ENCODE assay signal across 1 cellular context in the genomic region with DNA sequence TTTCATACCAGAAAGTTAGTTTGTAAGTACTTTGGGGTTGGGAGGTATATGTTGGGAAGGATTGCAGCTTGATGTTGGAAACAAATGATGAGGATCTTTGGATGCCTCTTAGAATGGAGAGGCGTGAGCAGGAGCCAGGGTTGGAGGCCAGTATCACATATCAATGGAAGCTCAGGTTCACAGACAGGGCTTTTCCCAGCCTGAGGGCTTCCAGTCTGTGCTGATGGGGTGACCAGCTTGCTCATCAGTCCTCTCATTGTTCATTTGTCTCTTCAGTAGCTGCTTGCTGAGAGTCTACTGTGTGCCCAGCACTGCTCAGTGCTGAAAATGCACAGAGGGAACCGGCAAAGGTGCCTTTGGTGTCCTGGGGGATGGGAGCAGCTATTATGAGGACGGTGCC.
TF ChIP-seq lines count a peak whose summit lies in the region.

No MANE protein-coding gene starts in this region.

TF ChIP-seq in HepG2, 621 proteins besides CTCF, POLR2A, EP300 and RAD21:
- TF ChIP-seq, protein P1, sequence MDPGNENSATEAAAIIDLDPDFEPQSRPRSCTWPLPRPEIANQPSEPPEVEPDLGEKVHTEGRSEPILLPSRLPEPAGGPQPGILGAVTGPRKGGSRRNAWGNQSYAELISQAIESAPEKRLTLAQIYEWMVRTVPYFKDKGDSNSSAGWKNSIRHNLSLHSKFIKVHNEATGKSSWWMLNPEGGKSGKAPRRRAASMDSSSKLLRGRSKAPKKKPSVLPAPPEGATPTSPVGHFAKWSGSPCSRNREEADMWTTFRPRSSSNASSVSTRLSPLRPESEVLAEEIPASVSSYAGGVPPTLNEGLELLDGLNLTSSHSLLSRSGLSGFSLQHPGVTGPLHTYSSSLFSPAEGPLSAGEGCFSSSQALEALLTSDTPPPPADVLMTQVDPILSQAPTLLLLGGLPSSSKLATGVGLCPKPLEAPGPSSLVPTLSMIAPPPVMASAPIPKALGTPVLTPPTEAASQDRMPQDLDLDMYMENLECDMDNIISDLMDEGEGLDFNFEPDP (CRISPR knock-in tag; conservative IDR thresholded peaks at IDR 0.05): 0 out of 2 replicates have a peak, but pooled peaks have one; percentile 29
- TF ChIP-seq CHD2 (IDR thresholded peaks at IDR 0.05; ENCODE audit: low read depth, low read length) (no peak), ISL2 (CRISPR knock-in tag; IDR thresholded peaks at IDR 0.05) (no peak), ZNF713 (CRISPR knock-in tag; IDR thresholded peaks at IDR 0.05) (no peak), ZNF7 (CRISPR knock-in tag; IDR thresholded peaks at IDR 0.05) (no peak)
